Comparison of ENCODE assay signal across 14 cellular contexts in the genomic region with DNA sequence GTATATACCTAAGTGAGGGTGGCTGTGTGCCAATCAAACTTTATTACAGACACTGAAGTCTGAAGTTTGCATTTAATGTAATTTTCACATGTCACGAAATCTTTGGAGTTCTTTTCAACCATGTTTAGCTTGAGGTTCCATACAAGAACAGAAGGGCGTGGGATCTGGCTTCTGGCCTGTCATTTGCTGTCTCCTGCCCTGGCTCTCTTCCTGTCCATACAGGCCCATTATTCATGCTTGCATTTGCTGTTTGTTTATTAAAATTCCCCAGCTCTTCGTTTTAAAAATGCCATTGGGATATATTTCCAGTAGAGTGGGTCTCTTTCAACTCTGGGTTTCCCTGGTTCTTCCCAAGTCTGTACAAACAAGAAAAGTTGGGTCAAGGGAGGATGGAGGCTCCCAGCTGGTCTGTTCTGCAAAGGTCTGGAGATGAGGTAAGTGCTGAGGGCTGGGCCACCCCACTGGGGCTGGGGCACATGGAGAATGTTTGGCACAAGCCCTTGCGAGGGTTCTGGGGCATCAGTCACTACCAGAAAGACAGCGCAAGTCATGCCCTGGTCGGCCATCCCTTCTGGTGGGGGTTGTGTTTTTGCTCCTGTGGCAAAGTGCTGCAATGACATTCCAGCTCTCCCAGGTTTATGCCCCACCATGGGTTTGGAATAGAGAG.
DNase-seq lines count a peak whose midpoint lies in the region; ATAC-seq and TF ChIP-seq lines count a peak whose summit lies in the region.
"Had no signal": no experiment of that assay in that cellular context is flagged by ENCODE, and none has a peak within 500 bp of the region (broad histone marks: within the 10 kb centered on the region; RNA-seq: fewer than 3 reads in every experiment).

No MANE protein-coding gene starts in this region.

- CTCF ChIA-PET in activated CD4-positive, alpha-beta T cell treated with anti-CD3 and anti-CD28 coated beads for 36 hours (lab: Charles Lee): no interaction called here

- H3K9me3 ChIP-seq in upper lobe of right lung: no peaks in the 10 kb centered on the region

- no peaks in the 10 kb centered on the region for H3K27me3 ChIP-seq in upper lobe of right lung

- no peaks in the 10 kb centered on the region for H3K4me1 Mint-ChIP-seq in activated CD4-positive, alpha-beta T cell treated with anti-CD3 and anti-CD28 coated beads for 36 hours
- H3K4me1 Mint-ChIP-seq in nephron progenitor cell: peaks cover 30% of the 10 kb centered on the region

- intact Hi-C loops in activated CD4-positive, alpha-beta T cell treated with anti-CD3 and anti-CD28 coated beads for 36 hours (cut with DNase I, micrococcal nuclease): no loop called here
- intact Hi-C loops in upper lobe of right lung (cut with DNase I): no loop called here

- POLR2A ChIA-PET in activated CD4-positive, alpha-beta T cell treated with anti-CD3 and anti-CD28 coated beads for 36 hours (lab: Charles Lee): no interaction called here

- H3K36me3 Mint-ChIP-seq in activated CD4-positive, alpha-beta T cell treated with anti-CD3 and anti-CD28 coated beads for 36 hours (ENCODE audit: low read depth): peaks cover 11% of the 10 kb centered on the region
- peaks cover 15% of the 10 kb centered on the region for H3K36me3 Mint-ChIP-seq in nephron progenitor cell (ENCODE audit: low read depth)

- peak overlapping the region; percentile 51 for H3K27ac ChIP-seq in upper lobe of right lung
- H3K27ac ChIP-seq: epithelial cell of prostate had no signal

- ATAC-seq in activated CD4-positive, alpha-beta T cell treated with anti-CD3 and anti-CD28 coated beads for 36 hours: no peak
- ATAC-seq in upper lobe of right lung: no peak
- ATAC-seq in GM19035 (IDR thresholded peaks at IDR 0.05; ENCODE audit: unreplicated experiment): no peak

- peaks cover 14% of the 10 kb centered on the region for H3K9me3 Mint-ChIP-seq in activated CD4-positive, alpha-beta T cell treated with anti-CD3 and anti-CD28 coated beads for 36 hours (ENCODE audit: low read depth)
- H3K9me3 Mint-ChIP-seq in nephron progenitor cell: peaks cover 23% of the 10 kb centered on the region

- H3K36me3 ChIP-seq in upper lobe of right lung: no peaks in the 10 kb centered on the region

- no peak for DNase-seq in activated CD4-positive, alpha-beta T cell treated with anti-CD3 and anti-CD28 coated beads for 36 hours
- no peak for DNase-seq in activated CD4-positive, alpha-beta T cell treated with anti-CD3 and anti-CD28 coated beads for 1 hour
- DNase-seq in fibroblast of peridontal ligament (ENCODE audit: extremely low read depth) (peak; percentile 17), nephron progenitor cell (no peak), upper lobe of right lung (no peak), NCI-H774 (lab: John Stamatoyannopoulos, UW) (no peak), NCI-H2196 (lab: John Stamatoyannopoulos, UW; ENCODE audit: unreplicated experiment) (no peak)
- DNase-seq: 8988T, caudate nucleus, MM.1S, NCI-H2081 treated with DMSO at 0.1 percent for 48 hours, retina had no signal

- peak overlapping the region; percentile 17 for H3K27ac Mint-ChIP-seq in activated CD4-positive, alpha-beta T cell treated with anti-CD3 and anti-CD28 coated beads for 36 hours
- peak overlapping the region; percentile 97 for H3K27ac Mint-ChIP-seq in nephron progenitor cell

- TF ChIP-seq CTCF in nephron progenitor cell (IDR thresholded peaks at IDR 0.05): no peak
- TF ChIP-seq CTCF in upper lobe of right lung (IDR thresholded peaks at IDR 0.05): no peak

- no peak overlapping the region for H3K4me3 Mint-ChIP-seq in activated CD4-positive, alpha-beta T cell treated with anti-CD3 and anti-CD28 coated beads for 36 hours
- no peak overlapping the region for H3K4me3 Mint-ChIP-seq in nephron progenitor cell

- no peak overlapping the region for H3K4me3 ChIP-seq in upper lobe of right lung

- no peaks in the 10 kb centered on the region for H3K27me3 Mint-ChIP-seq in activated CD4-positive, alpha-beta T cell treated with anti-CD3 and anti-CD28 coated beads for 36 hours
- peaks cover 4% of the 10 kb centered on the region for H3K27me3 Mint-ChIP-seq in nephron progenitor cell (ENCODE audit: low read depth, poor library complexity)

- peaks cover 24% of the 10 kb centered on the region for H3K4me1 ChIP-seq in upper lobe of right lung
